In genomic region chr2:4354164-4354563, GRCh38 we compare ENCODE assay signal across 17 cellular contexts.
DNase-seq lines count a peak whose midpoint lies in the region; ATAC-seq, FAIRE-seq and TF ChIP-seq lines count a peak whose summit lies in the region.
"Had no signal": no experiment of that assay in that cellular context is flagged by ENCODE, and none has a peak within 500 bp of the region (broad histone marks: within the 10 kb centered on the region; RNA-seq: fewer than 3 reads in every experiment).

No MANE protein-coding gene starts in this region.

- peak overlapping the region; percentile 8 for H3K27ac Mint-ChIP-seq in osteocyte (ENCODE audit: unreplicated experiment)
- no peak overlapping the region for H3K27ac Mint-ChIP-seq in activated CD8-positive, alpha-beta T cell treated with anti-CD3 and anti-CD28 coated beads for 36 hours
- H3K27ac Mint-ChIP-seq: CD4-positive, alpha-beta memory T cell had no signal

- H3K4me3 Mint-ChIP-seq in osteocyte (ENCODE audit: unreplicated experiment) = no peak overlapping the region
- no peak overlapping the region for H3K4me3 Mint-ChIP-seq in activated CD8-positive, alpha-beta T cell treated with anti-CD3 and anti-CD28 coated beads for 36 hours
- H3K4me3 Mint-ChIP-seq: CD4-positive, alpha-beta memory T cell had no signal

- no peaks in the 10 kb centered on the region for H3K27me3 ChIP-seq in bronchial epithelial cell (ENCODE audit: control insufficient read depth, insufficient read depth, low read length)

- intact Hi-C loops in activated CD8-positive, alpha-beta T cell treated with anti-CD3 and anti-CD28 coated beads for 36 hours (cut with micrococcal nuclease) = no loop called here

- H3K4me1 Mint-ChIP-seq in osteocyte (ENCODE audit: unreplicated experiment) = peaks cover 8% of the 10 kb centered on the region
- no peaks in the 10 kb centered on the region for H3K4me1 Mint-ChIP-seq in activated CD8-positive, alpha-beta T cell treated with anti-CD3 and anti-CD28 coated beads for 36 hours (ENCODE audit: low read depth)
- H3K4me1 Mint-ChIP-seq: CD4-positive, alpha-beta memory T cell had no signal

- no peaks in the 10 kb centered on the region for H3K27me3 Mint-ChIP-seq in osteocyte (ENCODE audit: unreplicated experiment)
- no peaks in the 10 kb centered on the region for H3K27me3 Mint-ChIP-seq in activated CD8-positive, alpha-beta T cell treated with anti-CD3 and anti-CD28 coated beads for 36 hours
- H3K27me3 Mint-ChIP-seq: CD4-positive, alpha-beta memory T cell had no signal

- H3K4me3 ChIP-seq in astrocyte of the spinal cord (ENCODE audit: low read depth, low read length) (no peak overlapping the region), bronchial epithelial cell (ENCODE audit: low read depth, low read length) (no peak overlapping the region), fibroblast of pulmonary artery (replicated peaks; ENCODE audit: low read depth, low read length) (no peak overlapping the region)
- H3K4me3 ChIP-seq: GM12878, GM23248 had no signal

- POLR2A ChIA-PET in activated CD8-positive, alpha-beta T cell treated with anti-CD3 and anti-CD28 coated beads for 36 hours (lab: Charles Lee) = no interaction called here

- in situ Hi-C loops in astrocyte of the spinal cord (cut with HindIII; ENCODE audit: low sequenced_read_pairs) = no loop called here

- FAIRE-seq in bronchial epithelial cell (lab: Jason Lieb, UNC) = no peak
- FAIRE-seq: GM12878, GM19239 had no signal

- H3K36me3 Mint-ChIP-seq in osteocyte (ENCODE audit: unreplicated experiment) = no peaks in the 10 kb centered on the region
- H3K36me3 Mint-ChIP-seq in activated CD8-positive, alpha-beta T cell treated with anti-CD3 and anti-CD28 coated beads for 36 hours (ENCODE audit: low read depth) = no peaks in the 10 kb centered on the region
- H3K36me3 Mint-ChIP-seq: CD4-positive, alpha-beta memory T cell had no signal

- TF ChIP-seq CTCF in astrocyte of the spinal cord (IDR thresholded peaks at IDR 0.05; ENCODE audit: low read depth, low read length) = no peak
- TF ChIP-seq CTCF in bronchial epithelial cell (IDR thresholded peaks at IDR 0.05; ENCODE audit: insufficient read depth, low read length, severe bottlenecking) = no peak
- no peak for TF ChIP-seq CTCF in fibroblast of pulmonary artery (IDR thresholded peaks at IDR 0.05; ENCODE audit: low read length, missing control alignments)
- TF ChIP-seq CTCF in osteocyte (IDR thresholded peaks at IDR 0.05) = no peak
- TF ChIP-seq CTCF in activated CD8-positive, alpha-beta T cell treated with anti-CD3 and anti-CD28 coated beads for 36 hours (IDR thresholded peaks at IDR 0.05) = no peak

- H3K36me3 ChIP-seq in bronchial epithelial cell (ENCODE audit: control insufficient read depth, insufficient read depth, low read length) = no peaks in the 10 kb centered on the region

- DNase-seq in astrocyte of the spinal cord (ENCODE audit: low read depth, low spot score) (peak; percentile 1), bronchial epithelial cell (ENCODE audit: low read depth) (peak; percentile 5), fibroblast of pulmonary artery (ENCODE audit: low read depth) (peak; percentile 0), osteocyte (ENCODE audit: extremely low spot score, unreplicated experiment) (no peak), NCI-H2171 treated with DMSO at 0.1 percent for 48 hours (lab: John Stamatoyannopoulos, UW) (no peak), NCI-H510A treated with DMSO at 0.1 percent for 48 hours (lab: John Stamatoyannopoulos, UW) (no peak)
- DNase-seq in activated CD8-positive, alpha-beta T cell treated with anti-CD3 and anti-CD28 coated beads for 36 hours = no peak
- DNase-seq: Calu3; CD4-positive, alpha-beta memory T cell; COR-L47; DMS79; EL; GDM1; GM23248; HCEC 1CT had no signal

- no peaks in the 10 kb centered on the region for H3K9me3 Mint-ChIP-seq in osteocyte (ENCODE audit: unreplicated experiment)
- H3K9me3 Mint-ChIP-seq in activated CD8-positive, alpha-beta T cell treated with anti-CD3 and anti-CD28 coated beads for 36 hours = peaks cover 3% of the 10 kb centered on the region

- CTCF ChIA-PET in activated CD8-positive, alpha-beta T cell treated with anti-CD3 and anti-CD28 coated beads for 36 hours (lab: Charles Lee) = interaction anchor here (1.5 kb wide), 1 partner anchor 10 kb away, joined by 4 read pairs; no protein-coding TSS in a partner anchor

- ATAC-seq in activated CD8-positive, alpha-beta T cell treated with anti-CD3 and anti-CD28 coated beads for 36 hours = no peak

Comparison
In these comparisons a context has a peak if more than half of its experiments do, and no peak if none do; other contexts are left out.
1. DNase-seq: peak in astrocyte of the spinal cord (single experiment), bronchial epithelial cell (single experiment) and fibroblast of pulmonary artery (single experiment); none in osteocyte (single experiment), NCI-H2171 treated with DMSO at 0.1 percent for 48 hours (single experiment), activated CD8-positive, alpha-beta T cell treated with anti-CD3 and anti-CD28 coated beads for 36 hours (single experiment) and NCI-H510A treated with DMSO at 0.1 percent for 48 hours (single experiment).